In the genomic region with DNA sequence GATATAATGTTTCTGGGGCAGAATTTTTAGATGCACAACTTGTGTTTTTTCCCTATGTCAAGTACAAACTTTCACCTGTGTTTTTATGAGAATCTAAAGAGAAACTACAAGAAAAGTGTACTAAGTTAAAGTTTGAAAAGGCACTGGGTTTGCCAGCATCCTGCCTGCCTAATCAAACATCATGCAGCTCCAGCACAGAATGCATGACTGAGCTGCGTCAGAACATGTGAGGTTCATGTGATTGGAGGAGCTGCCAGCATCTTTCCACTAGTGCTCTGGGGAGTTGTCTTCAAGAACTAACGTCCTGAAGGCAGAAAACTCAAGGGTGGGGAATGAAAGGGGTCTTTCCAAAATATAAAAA, we compare ENCODE assay signal across 8 cellular contexts. TPM values are rescaled to one million over a fixed set of nuclear protein-coding genes. Genes with fewer than 3 reads are reported as not detected.
DNase-seq lines count a peak whose midpoint lies in the region; ATAC-seq and TF ChIP-seq lines count a peak whose summit lies in the region.

No MANE protein-coding gene starts in this region.

- ATAC-seq in GM21367 (IDR thresholded peaks at IDR 0.05; ENCODE audit: unreplicated experiment) (peak; percentile 48), HG03565 (IDR thresholded peaks at IDR 0.05; ENCODE audit: unreplicated experiment) (peak; percentile 35)
- no peak for ATAC-seq in effector memory CD8-positive, alpha-beta T cell (replicated peaks)

- H3K9me3 ChIP-seq in ascending aorta: no peaks in the 10 kb centered on the region

- intact Hi-C loops in ascending aorta (cut with DNase I): no loop called here

- no peaks in the 10 kb centered on the region for H3K36me3 Mint-ChIP-seq in effector memory CD8-positive, alpha-beta T cell (ENCODE audit: insufficient read depth)

- H3K27me3 Mint-ChIP-seq in effector memory CD8-positive, alpha-beta T cell: no peaks in the 10 kb centered on the region

- no peak overlapping the region for H3K4me3 Mint-ChIP-seq in effector memory CD8-positive, alpha-beta T cell

- H3K36me3 ChIP-seq in ascending aorta: no peaks in the 10 kb centered on the region

- H3K4me3 ChIP-seq in ascending aorta: no peak overlapping the region

- peaks cover 13 to 16% of the 10 kb centered on the region in 2 donors for H3K4me1 Mint-ChIP-seq in effector memory CD8-positive, alpha-beta T cell (ENCODE audit: low read depth in 2 of 2)

- DNase-seq in EH (ENCODE audit: low read depth) (peak; percentile 70), ascending aorta (ENCODE audit: low spot score in 2 of 2) (no peak), mucosa of gallbladder (ENCODE audit: low spot score) (peak; percentile 24), DMS153 treated with DMSO at 0.1 percent for 48 hours (lab: John Stamatoyannopoulos, UW; ENCODE audit: unreplicated experiment) (no peak), DMS53 treated with DMSO at 0.1 percent for 48 hours (lab: John Stamatoyannopoulos, UW; ENCODE audit: unreplicated experiment) (no peak)
- no peak for DNase-seq in effector memory CD8-positive, alpha-beta T cell

- H3K4me1 ChIP-seq in ascending aorta: peaks cover 0 to 9% of the 10 kb centered on the region in 2 donors

- H3K27ac Mint-ChIP-seq in effector memory CD8-positive, alpha-beta T cell: no peak overlapping the region

- no peak for TF ChIP-seq CTCF in ascending aorta (IDR thresholded peaks at IDR 0.05)

- H3K27me3 ChIP-seq in ascending aorta: no peaks in the 10 kb centered on the region

- no peaks in the 10 kb centered on the region for H3K9me3 Mint-ChIP-seq in effector memory CD8-positive, alpha-beta T cell

- H3K27ac ChIP-seq in ascending aorta: peak overlapping the region; percentile 66 to 67

RNA-seq across cellular contexts. Expression of a gene that starts 46.1 kb away (rescaled TPM):
- total RNA-seq in ascending aorta: 46.7 TPM
- 17.0 TPM for total RNA-seq in mucosa of gallbladder

Comparison
In these comparisons a context has a peak if more than half of its experiments do, and no peak if none do; other contexts are left out.
1. DNase-seq: peak in EH (single experiment) and mucosa of gallbladder (single experiment); none in ascending aorta (0 of 2), effector memory CD8-positive, alpha-beta T cell (0 of 3), DMS153 treated with DMSO at 0.1 percent for 48 hours (single experiment) and DMS53 treated with DMSO at 0.1 percent for 48 hours (single experiment).